8 cellular contexts compared by ENCODE assay signal in genomic region chr16:81443688-81444447, GRCh38. TPM values are rescaled to one million over a fixed set of nuclear protein-coding genes. Genes with fewer than 3 reads are reported as not detected.
DNase-seq lines count a peak whose midpoint lies in the region; ATAC-seq and TF ChIP-seq lines count a peak whose summit lies in the region.

No MANE protein-coding gene starts in this region.

- DNase-seq in T-helper 2 cell treated with Interferon-gamma antibody and Interleukin-4, amounts not matched to agents 5 μg/mL and 100 μg/mL, for 36 hours (ENCODE audit: low spot score), result no peak
- DNase-seq in T-helper 2 cell, result no peak
- no peak for DNase-seq in astrocyte of the spinal cord (ENCODE audit: low read depth, low spot score)
- DNase-seq in left kidney (ENCODE audit: low read depth, low spot score), result peak; percentile 55
- DNase-seq in suprapubic skin (ENCODE audit: low spot score in 2 of 2), result peak in 1 of 2 donors; percentile 85
- DNase-seq in NCI-H1105 (lab: John Stamatoyannopoulos, UW), result no peak
- DNase-seq in HPDE6-E6E7 (ENCODE audit: extremely low spot score), result no peak

- H3K4me1 ChIP-seq in suprapubic skin, result peaks cover 36% of the 10 kb centered on the region

- TF ChIP-seq POLR2A in suprapubic skin (IDR thresholded peaks at IDR 0.05), result no peak

- no peak for ATAC-seq in GM19397 (IDR thresholded peaks at IDR 0.05; ENCODE audit: unreplicated experiment)

- H3K36me3 Mint-ChIP-seq in T-helper 2 cell treated with Interferon-gamma antibody and Interleukin-4, amounts not matched to agents 5 μg/mL and 100 μg/mL, for 36 hours (ENCODE audit: low read depth), result peaks cover 5% of the 10 kb centered on the region

- H3K4me1 Mint-ChIP-seq in T-helper 2 cell treated with Interferon-gamma antibody and Interleukin-4, amounts not matched to agents 5 μg/mL and 100 μg/mL, for 36 hours (ENCODE audit: low read depth), result peaks cover 38% of the 10 kb centered on the region

- H3K4me3 Mint-ChIP-seq in T-helper 2 cell treated with Interferon-gamma antibody and Interleukin-4, amounts not matched to agents 5 μg/mL and 100 μg/mL, for 36 hours, result peak overlapping the region; percentile 84

- H3K9me3 ChIP-seq in suprapubic skin, result no peaks in the 10 kb centered on the region

- H3K27ac ChIP-seq in suprapubic skin, result peak overlapping the region; percentile 95

- in situ Hi-C loops in astrocyte of the spinal cord (cut with HindIII; ENCODE audit: low sequenced_read_pairs), result no loop called here

- H3K27ac Mint-ChIP-seq in T-helper 2 cell treated with Interferon-gamma antibody and Interleukin-4, amounts not matched to agents 5 μg/mL and 100 μg/mL, for 36 hours, result peak overlapping the region; percentile 90

- no peak for TF ChIP-seq EP300 in suprapubic skin (IDR thresholded peaks at IDR 0.05)

- H3K4me3 ChIP-seq in astrocyte of the spinal cord (ENCODE audit: low read depth, low read length) (peak overlapping the region; percentile 51), suprapubic skin (peak overlapping the region; percentile 95)

- WGBS in suprapubic skin, result 20% methylated on average over 20 of the region's 36 CpGs

- H3K36me3 ChIP-seq in suprapubic skin, result no peaks in the 10 kb centered on the region

- no peak for TF ChIP-seq CTCF in astrocyte of the spinal cord (IDR thresholded peaks at IDR 0.05; ENCODE audit: low read depth, low read length)
- TF ChIP-seq CTCF in suprapubic skin (IDR thresholded peaks at IDR 0.05), result no peak

- no peaks in the 10 kb centered on the region for H3K27me3 ChIP-seq in suprapubic skin

- peaks cover 44% of the 10 kb centered on the region for H3K27me3 Mint-ChIP-seq in T-helper 2 cell treated with Interferon-gamma antibody and Interleukin-4, amounts not matched to agents 5 μg/mL and 100 μg/mL, for 36 hours (ENCODE audit: low read depth)

- H3K9me3 Mint-ChIP-seq in T-helper 2 cell treated with Interferon-gamma antibody and Interleukin-4, amounts not matched to agents 5 μg/mL and 100 μg/mL, for 36 hours, result no peaks in the 10 kb centered on the region

RNA-seq across cellular contexts. Expression of gene CMIP, which starts 0.7 kb away (rescaled TPM):
- total RNA-seq in suprapubic skin, result 10 to 100 TPM; 63.9 to 89.9 (median 70.0) TPM
